Comparison of ENCODE assay signal across 9 cellular contexts in genomic region chr17:57459286-57459915, GRCh38.
DNase-seq lines count a peak whose midpoint lies in the region; FAIRE-seq and TF ChIP-seq lines count a peak whose summit lies in the region.
"Had no signal": no experiment of that assay in that cellular context is flagged by ENCODE, and none has a peak within 500 bp of the region (broad histone marks: within the 10 kb centered on the region; RNA-seq: fewer than 3 reads in every experiment).

No MANE protein-coding gene starts in this region.

- peaks cover 59% of the 10 kb centered on the region for H3K4me1 ChIP-seq in left ventricle myocardium inferior

- no peak overlapping the region for H3K4me3 ChIP-seq in left ventricle myocardium inferior
- H3K4me3 ChIP-seq: heart left ventricle had no signal

- intact Hi-C loops in left ventricle myocardium inferior (cut with micrococcal nuclease), result no loop called here

- no peaks in the 10 kb centered on the region for H3K36me3 ChIP-seq in left ventricle myocardium inferior
- H3K36me3 ChIP-seq: heart left ventricle had no signal

- FAIRE-seq in RCC 7860 (lab: Jason Lieb, UNC), result peak; percentile 76

- peak; percentile 22 for DNase-seq in stimulated activated naive CD4-positive, alpha-beta T cell treated with Interleukin-2 at 50 U/mL for 16 hours (lab: John Stamatoyannopoulos, UW)
- DNase-seq in stimulated activated naive CD4-positive, alpha-beta T cell (lab: John Stamatoyannopoulos, UW), result no peak
- DNase-seq in RCC 7860 (ENCODE audit: low spot score) (peak; percentile 98), epithelial cell of prostate (ENCODE audit: low read depth, low spot score) (no peak), T-helper 9 cell (no peak), NCI-H187 (lab: John Stamatoyannopoulos, UW) (no peak), NCI-H2196 (lab: John Stamatoyannopoulos, UW; ENCODE audit: unreplicated experiment) (no peak), left ventricle myocardium inferior (no peak)
- DNase-seq: heart left ventricle had no signal

- peak overlapping the region; percentile 27 for H3K27ac ChIP-seq in epithelial cell of prostate
- H3K27ac ChIP-seq in left ventricle myocardium inferior (replicated peaks), result no peak overlapping the region

- no peaks in the 10 kb centered on the region for H3K9me3 ChIP-seq in left ventricle myocardium inferior (replicated peaks)
- H3K9me3 ChIP-seq: heart left ventricle had no signal

- TF ChIP-seq CTCF in left ventricle myocardium inferior (IDR thresholded peaks at IDR 0.05; ENCODE audit: borderline replicate concordance), result no peak

- no peaks in the 10 kb centered on the region for H3K27me3 ChIP-seq in left ventricle myocardium inferior (ENCODE audit: low read depth)
- H3K27me3 ChIP-seq: heart left ventricle had no signal

Comparison
In these comparisons a context has a peak if more than half of its experiments do, and no peak if none do; other contexts are left out.
1. DNase-seq: peak in stimulated activated naive CD4-positive, alpha-beta T cell treated with Interleukin-2 at 50 U/mL for 16 hours (single experiment) and RCC 7860 (single experiment); none in stimulated activated naive CD4-positive, alpha-beta T cell (0 of 6), epithelial cell of prostate (single experiment), T-helper 9 cell (single experiment), NCI-H187 (0 of 2), NCI-H2196 (single experiment) and left ventricle myocardium inferior (single experiment).